In genomic region chr2:631741-632140, GRCh38 we compare ENCODE assay signal across 8 cellular contexts.
"Had no signal": no experiment of that assay in that cellular context is flagged by ENCODE, and none has a peak within 500 bp of the region (broad histone marks: within the 10 kb centered on the region; RNA-seq: fewer than 3 reads in every experiment).

No MANE protein-coding gene starts in this region.

- FAIRE-seq: H1, H54, HTR-8/SVneo had no signal

- ATAC-seq: GM23338 had no signal

- H3K4me3 Mint-ChIP-seq: GM23338, H9 had no signal

- DNase-seq: H9, HCEC 1CT, IMR-90, KBM-7 had no signal

- H3K4me2 ChIP-seq: GM23338 had no signal

- H3K4me3 ChIP-seq: GM23338 had no signal

- H3K27ac Mint-ChIP-seq: GM23338, H9 had no signal

- H2AFZ ChIP-seq: GM23338 had no signal
